ENCODE assay signal across 25 cellular contexts in genomic region chr2:220703279-220703678, GRCh38.
DNase-seq lines count a peak whose midpoint lies in the region; ATAC-seq, FAIRE-seq and TF ChIP-seq lines count a peak whose summit lies in the region.
"Had no signal": no experiment of that assay in that cellular context is flagged by ENCODE, and none has a peak within 500 bp of the region (broad histone marks: within the 10 kb centered on the region; RNA-seq: fewer than 3 reads in every experiment).

No MANE protein-coding gene starts in this region.

- 90 to 92% (median 91%) methylated on average over 5 of the region's 5 CpGs for WGBS in psoas muscle, 3 donors

- no peaks in the 10 kb centered on the region for H3K36me3 ChIP-seq in bronchial epithelial cell (ENCODE audit: control insufficient read depth, insufficient read depth, low read length)
- no peaks in the 10 kb centered on the region for H3K36me3 ChIP-seq in psoas muscle (ENCODE audit: insufficient read depth in 1 of 2, low read depth in 1 of 2)
- no peaks in the 10 kb centered on the region for H3K36me3 ChIP-seq in gastrocnemius medialis
- H3K36me3 ChIP-seq: stomach, transverse colon had no signal

- H3K4me3 ChIP-seq in bronchial epithelial cell (ENCODE audit: low read depth, low read length): no peak overlapping the region
- no peak overlapping the region for H3K4me3 ChIP-seq in psoas muscle
- no peak overlapping the region for H3K4me3 ChIP-seq in gastrocnemius medialis
- H3K4me3 ChIP-seq: lung, stomach, transverse colon had no signal

- no peak for TF ChIP-seq CTCF in bronchial epithelial cell (IDR thresholded peaks at IDR 0.05; ENCODE audit: insufficient read depth, low read length, severe bottlenecking)
- TF ChIP-seq CTCF in psoas muscle (IDR thresholded peaks at IDR 0.05): no peak
- no peak for TF ChIP-seq CTCF in gastrocnemius medialis (IDR thresholded peaks at IDR 0.05 in 4 of 5, conservative IDR thresholded peaks at IDR 0.05 in 1 of 5)

- TF ChIP-seq POLR2A in gastrocnemius medialis (IDR thresholded peaks at IDR 0.05): no peak

- no peak for FAIRE-seq in bronchial epithelial cell (lab: Jason Lieb, UNC)

- ATAC-seq in psoas muscle: no peak
- no peak for ATAC-seq in gastrocnemius medialis
- no peak for ATAC-seq in HG03520 (IDR thresholded peaks at IDR 0.05; ENCODE audit: unreplicated experiment)
- ATAC-seq: right cardiac atrium had no signal

- H3K27me3 ChIP-seq in bronchial epithelial cell (ENCODE audit: control insufficient read depth, insufficient read depth, low read length): no peaks in the 10 kb centered on the region
- no peaks in the 10 kb centered on the region for H3K27me3 ChIP-seq in psoas muscle (ENCODE audit: insufficient read depth in 3 of 3, low read length in 2 of 3)
- no peaks in the 10 kb centered on the region for H3K27me3 ChIP-seq in gastrocnemius medialis
- H3K27me3 ChIP-seq: stomach, transverse colon had no signal

- in situ Hi-C loops in gastrocnemius medialis (cut with MboI; ENCODE audit: low sequenced_read_pairs in 4 of 4): no loop called here

- peak; percentile 5 for DNase-seq in Daoy (ENCODE audit: low read depth)
- DNase-seq in HT1080 (ENCODE audit: low read depth): peak; percentile 26
- DNase-seq in bronchial epithelial cell (ENCODE audit: low read depth): peak; percentile 21
- DNase-seq in non-pigmented ciliary epithelial cell (ENCODE audit: low read depth): peak; percentile 44
- DNase-seq in psoas muscle: no peak
- DNase-seq in gastrocnemius medialis: no peak
- DNase-seq in stimulated activated CD4-positive, alpha-beta T cell treated with anti-CD3 and anti-CD28 coated beads, Interleukin-2, amount 100 ng/mL, for 48 hours: no peak
- DNase-seq: ACHN; activated CD4-positive, alpha-beta T cell treated with anti-CD3 and anti-CD28 coated beads for 4 hours; activated naive CD4-positive, alpha-beta T cell treated with anti-CD3 and anti-CD28 coated beads for 36 hours; activated T-cell treated with anti-CD3 and anti-CD28 coated beads, Interleukin-2, amount 50 U/mL, for 48 hours; anterior cingulate cortex; H7; NCI-H187 treated with DMSO at 0.1 percent for 48 hours; NCI-H2227 treated with DMSO at 0.1 percent for 48 hours; NCI-H82; nucleus accumbens; right cardiac atrium; stomach; T-helper 1 cell; transverse colon had no signal

- peaks cover 6% of the 10 kb centered on the region for H3K9me3 ChIP-seq in psoas muscle
- no peaks in the 10 kb centered on the region for H3K9me3 ChIP-seq in gastrocnemius medialis

- no peaks in the 10 kb centered on the region for H3K4me1 ChIP-seq in psoas muscle
- no peaks in the 10 kb centered on the region for H3K4me1 ChIP-seq in gastrocnemius medialis
- H3K4me1 ChIP-seq: stomach, transverse colon had no signal

- H3K27ac ChIP-seq in psoas muscle: no peak overlapping the region
- H3K27ac ChIP-seq in gastrocnemius medialis: no peak overlapping the region
- H3K27ac ChIP-seq: C4-2B, epithelial cell of prostate, stomach, transverse colon had no signal

- intact Hi-C loops in psoas muscle (cut with DNase I) (no loop called here), gastrocnemius medialis (cut with DNase I; ENCODE audit: low total_unique reads) (no loop called here)

Comparison
In these comparisons a context has a peak if more than half of its experiments do, and no peak if none do; other contexts are left out.
1. DNase-seq: peak in Daoy (single experiment), HT1080 (single experiment), bronchial epithelial cell (single experiment) and non-pigmented ciliary epithelial cell (single experiment); none in psoas muscle (0 of 2), gastrocnemius medialis (0 of 2) and stimulated activated CD4-positive, alpha-beta T cell treated with anti-CD3 and anti-CD28 coated beads, Interleukin-2, amount 100 ng/mL, for 48 hours (0 of 2).